In genomic region chrX:100659431-100660137, GRCh38 we compare ENCODE assay signal across 22 cellular contexts. TPM values are rescaled to one million over a fixed set of nuclear protein-coding genes. Genes with fewer than 3 reads are reported as not detected.
DNase-seq lines count a peak whose midpoint lies in the region; FAIRE-seq and TF ChIP-seq lines count a peak whose summit lies in the region.
"Had no signal": no experiment of that assay in that cellular context is flagged by ENCODE, and none has a peak within 500 bp of the region (broad histone marks: within the 10 kb centered on the region; RNA-seq: fewer than 3 reads in every experiment).

No MANE protein-coding gene starts in this region.

- H3K27me3 Mint-ChIP-seq in mesothelial cell of epicardium (ENCODE audit: low read depth), result no peaks in the 10 kb centered on the region
- H3K27me3 Mint-ChIP-seq: activated naive CD8-positive, alpha-beta T cell treated with anti-CD3 and anti-CD28 coated beads, Interleukin-2, amount 10 ng/mL, durations not matched to agents 7 days and 5 days had no signal

- no peaks in the 10 kb centered on the region for H3K36me3 ChIP-seq in MG63
- H3K36me3 ChIP-seq: cardiac muscle cell, vagina had no signal

- no peaks in the 10 kb centered on the region for H3K27me3 ChIP-seq in MG63
- H3K27me3 ChIP-seq: cardiac muscle cell, vagina had no signal

- peak; percentile 95 for FAIRE-seq in colon (lab: Jason Lieb, UNC)
- FAIRE-seq: GM12891 had no signal

- peaks cover 34% of the 10 kb centered on the region for H3K9me3 Mint-ChIP-seq in mesothelial cell of epicardium
- H3K9me3 Mint-ChIP-seq: activated CD8-positive, alpha-beta T cell treated with anti-CD3 and anti-CD28 coated beads for 36 hours; activated naive CD8-positive, alpha-beta T cell treated with anti-CD3 and anti-CD28 coated beads, Interleukin-2, amount 10 ng/mL, durations not matched to agents 7 days and 5 days; stimulated activated naive CD8-positive, alpha-beta T cell treated with anti-CD3 and anti-CD28 coated beads, Interleukin-15, amount 100 ng/mL, for 72 hours had no signal

- TF ChIP-seq CTCF in AG10803 (conservative IDR thresholded peaks at IDR 0.05; ENCODE audit: low read length) (no peak), mesothelial cell of epicardium (IDR thresholded peaks at IDR 0.05; ENCODE audit: unreplicated experiment) (no peak)

- DNase-seq in AG10803 (ENCODE audit: low read depth) (peak; percentile 34), NCI-H1092 (lab: John Stamatoyannopoulos, UW) (peak; percentile 4), mesothelial cell of epicardium (ENCODE audit: low spot score in 2 of 2, unreplicated experiment in 2 of 2) (no peak), pons (ENCODE audit: low spot score) (no peak), putamen (ENCODE audit: low spot score) (no peak), MG63 (no peak)
- no peak for DNase-seq in stimulated activated CD8-positive, alpha-beta memory T cell treated with anti-CD3 and anti-CD28 coated beads, Interleukin-4, amount 100 ng/mL, for 48 hours
- DNase-seq: activated CD8-positive, alpha-beta T cell treated with anti-CD3 and anti-CD28 coated beads for 36 hours; activated naive CD8-positive, alpha-beta T cell treated with anti-CD3 and anti-CD28 coated beads, Interleukin-2, amount 10 ng/mL, durations not matched to agents 7 days and 5 days; activated T-cell treated with anti-CD3 and anti-CD28 coated beads, Interleukin-2, amount 50 U/mL, for 48 hours; effector memory CD4-positive, alpha-beta T cell; GDM1; KG1; left cardiac atrium; NCI-H1436; NCI-H526; stimulated activated naive CD8-positive, alpha-beta T cell treated with anti-CD3 and anti-CD28 coated beads, Interleukin-15, amount 100 ng/mL, for 72 hours had no signal

- no peak overlapping the region for H3K4me3 Mint-ChIP-seq in mesothelial cell of epicardium
- H3K4me3 Mint-ChIP-seq: activated CD8-positive, alpha-beta T cell treated with anti-CD3 and anti-CD28 coated beads for 36 hours; activated naive CD8-positive, alpha-beta T cell treated with anti-CD3 and anti-CD28 coated beads, Interleukin-2, amount 10 ng/mL, durations not matched to agents 7 days and 5 days; stimulated activated naive CD8-positive, alpha-beta T cell treated with anti-CD3 and anti-CD28 coated beads, Interleukin-15, amount 100 ng/mL, for 72 hours had no signal

- peaks cover 9% of the 10 kb centered on the region for H3K4me1 Mint-ChIP-seq in mesothelial cell of epicardium
- H3K4me1 Mint-ChIP-seq: activated naive CD8-positive, alpha-beta T cell treated with anti-CD3 and anti-CD28 coated beads, Interleukin-2, amount 10 ng/mL, durations not matched to agents 7 days and 5 days; stimulated activated naive CD8-positive, alpha-beta T cell treated with anti-CD3 and anti-CD28 coated beads, Interleukin-15, amount 100 ng/mL, for 72 hours had no signal

- H3K4me3 ChIP-seq in AG10803 (ENCODE audit: low read length), result no peak overlapping the region
- no peak overlapping the region for H3K4me3 ChIP-seq in MG63
- H3K4me3 ChIP-seq: cardiac muscle cell, SK-N-MC, vagina had no signal

- no peaks in the 10 kb centered on the region for H3K9me3 ChIP-seq in MG63
- H3K9me3 ChIP-seq: vagina had no signal

- H3K36me3 Mint-ChIP-seq in mesothelial cell of epicardium, result no peaks in the 10 kb centered on the region
- H3K36me3 Mint-ChIP-seq: activated naive CD8-positive, alpha-beta T cell treated with anti-CD3 and anti-CD28 coated beads, Interleukin-2, amount 10 ng/mL, durations not matched to agents 7 days and 5 days had no signal

- peak overlapping the region; percentile 59 for H3K27ac Mint-ChIP-seq in mesothelial cell of epicardium
- H3K27ac Mint-ChIP-seq: activated CD8-positive, alpha-beta T cell treated with anti-CD3 and anti-CD28 coated beads for 36 hours; activated naive CD8-positive, alpha-beta T cell treated with anti-CD3 and anti-CD28 coated beads, Interleukin-2, amount 10 ng/mL, durations not matched to agents 7 days and 5 days; stimulated activated naive CD8-positive, alpha-beta T cell treated with anti-CD3 and anti-CD28 coated beads, Interleukin-15, amount 100 ng/mL, for 72 hours had no signal

RNA-seq across cellular contexts. Expression of gene SRPX2, which starts 15.6 kb away (rescaled TPM):
- total RNA-seq in mesothelial cell of epicardium, result 13.7 to 16.2 TPM (median 15.1 TPM) in 3 replicates
- 11.1 and 12.0 TPM in 2 replicates for total RNA-seq in MG63 (2014; rRNA removed; shearing (Covaris generic); ENCODE audit: low replicate concordance)
- total RNA-seq: activated CD8-positive, alpha-beta T cell treated with anti-CD3 and anti-CD28 coated beads for 36 hours; activated naive CD8-positive, alpha-beta T cell treated with anti-CD3 and anti-CD28 coated beads, Interleukin-2, amount 10 ng/mL, durations not matched to agents 7 days and 5 days had no signal

RNA-seq across cellular contexts. Expression of gene TSPAN6, which starts 23.0 kb away (rescaled TPM):
- total RNA-seq in mesothelial cell of epicardium, result 92.8 to 99.0 TPM (median 93.2 TPM) in 3 replicates
- 24.7 and 24.8 TPM in 2 replicates for total RNA-seq in MG63 (2014; rRNA removed; shearing (Covaris generic); ENCODE audit: low replicate concordance)

Comparison
In these comparisons a context has a peak if more than half of its experiments do, and no peak if none do; other contexts are left out.
1. DNase-seq: peak in AG10803 (single experiment) and NCI-H1092 (single experiment); none in mesothelial cell of epicardium (0 of 2), pons (single experiment), stimulated activated CD8-positive, alpha-beta memory T cell treated with anti-CD3 and anti-CD28 coated beads, Interleukin-4, amount 100 ng/mL, for 48 hours (single experiment), putamen (single experiment) and MG63 (single experiment).